Comparison of ENCODE assay signal across 9 cellular contexts in genomic region chr11:7688238-7688826, GRCh38. TPM values are rescaled to one million over a fixed set of nuclear protein-coding genes. Genes with fewer than 3 reads are reported as not detected.
A peak's percentile ranks its signal among the peaks of the same experiment; 100 is the strongest.
DNase-seq lines count a peak whose midpoint lies in the region; ATAC-seq, FAIRE-seq and TF ChIP-seq lines count a peak whose summit lies in the region.
"Had no signal": no experiment of that assay in that cellular context is flagged by ENCODE, and none has a peak within 500 bp of the region (broad histone marks: within the 10 kb centered on the region; RNA-seq: fewer than 3 reads in every experiment).

No MANE protein-coding gene starts in this region.

- intact Hi-C loops in activated CD4-positive, alpha-beta T cell treated with anti-CD3 and anti-CD28 coated beads for 36 hours (cut with DNase I, micrococcal nuclease), result loop anchor here (1.0 to 5.0 kb wide), 3 partner anchors 116 to 176 kb away; partner anchors contain the start of gene PPFIBP2 (in 2 of the 2)
- intact Hi-C loops in pancreas (cut with DNase I), result no loop called here

- CTCF ChIA-PET in activated CD4-positive, alpha-beta T cell treated with anti-CD3 and anti-CD28 coated beads for 36 hours (lab: Charles Lee), result interaction anchor here (0.7 to 1.7 kb wide), 10 partner anchors 9 to 597 kb away, joined by 3 to 5 read pairs (median 3); no protein-coding TSS in a partner anchor

- no peak overlapping the region for H3K27ac Mint-ChIP-seq in activated CD4-positive, alpha-beta T cell treated with anti-CD3 and anti-CD28 coated beads for 36 hours

- peak; percentile 44 for ATAC-seq in activated CD4-positive, alpha-beta T cell treated with anti-CD3 and anti-CD28 coated beads for 36 hours
- ATAC-seq in HG02571 (IDR thresholded peaks at IDR 0.05; ENCODE audit: unreplicated experiment) (peak; percentile 74), pancreas (peak in 3 of 4 donors; percentile 71 to 74 (median 71))

- H3K9ac ChIP-seq in OCI-LY1 (ENCODE audit: low read length), result no peak overlapping the region

- H3F3A ChIP-seq in OCI-LY1 (ENCODE audit: insufficient read depth, low read length), result no peaks in the 10 kb centered on the region

- FAIRE-seq in pancreas (lab: Jason Lieb, UNC), result no peak

- WGBS in pancreas, 2 donors, result 8 to 9% methylated on average over 4 of the region's 4 CpGs

- no peaks in the 10 kb centered on the region for H3K36me3 ChIP-seq in OCI-LY1 (ENCODE audit: insufficient read depth, low read length)
- H3K36me3 ChIP-seq in pancreas, result no peaks in the 10 kb centered on the region

- H3K4me1 ChIP-seq in OCI-LY1 (ENCODE audit: insufficient read depth, low read length, severe bottlenecking) (no peaks in the 10 kb centered on the region), pancreas (no peaks in the 10 kb centered on the region)

- H3K4me3 ChIP-seq in OCI-LY1 (ENCODE audit: low read depth, low read length, poor library complexity, severe bottlenecking) (no peak overlapping the region), epithelial cell of esophagus (ENCODE audit: low read length) (no peak overlapping the region), pancreas (no peak overlapping the region)
- H3K4me3 ChIP-seq: skin epidermis had no signal

- H3K9me3 ChIP-seq in OCI-LY1 (ENCODE audit: low read length), result no peaks in the 10 kb centered on the region
- H3K9me3 ChIP-seq in pancreas, result no peaks in the 10 kb centered on the region

- peaks cover 30% of the 10 kb centered on the region for H3K27me3 Mint-ChIP-seq in activated CD4-positive, alpha-beta T cell treated with anti-CD3 and anti-CD28 coated beads for 36 hours

- no peaks in the 10 kb centered on the region for H3K9me3 Mint-ChIP-seq in activated CD4-positive, alpha-beta T cell treated with anti-CD3 and anti-CD28 coated beads for 36 hours (ENCODE audit: low read depth)

- H3K27me3 ChIP-seq in OCI-LY1 (ENCODE audit: insufficient read depth, low read length) (no peaks in the 10 kb centered on the region), pancreas (no peaks in the 10 kb centered on the region)

- H3K4me2 ChIP-seq in OCI-LY1 (ENCODE audit: low read length), result no peak overlapping the region

- no peak overlapping the region for H3K4me3 Mint-ChIP-seq in activated CD4-positive, alpha-beta T cell treated with anti-CD3 and anti-CD28 coated beads for 36 hours

- no peaks in the 10 kb centered on the region for H3K9me2 ChIP-seq in OCI-LY1 (ENCODE audit: low read depth, low read length)

- no peaks in the 10 kb centered on the region for H4K20me1 ChIP-seq in OCI-LY1 (ENCODE audit: insufficient read depth, low read length)

- peak; percentile 38 for DNase-seq in activated CD4-positive, alpha-beta T cell treated with anti-CD3 and anti-CD28 coated beads for 36 hours
- DNase-seq in activated CD4-positive, alpha-beta T cell treated with anti-CD3 and anti-CD28 coated beads, Interleukin-2, amount 50 U/mL, for 1 hour, result no peak
- peak; percentile 45 for DNase-seq in epithelial cell of esophagus (ENCODE audit: low read depth)
- no peak for DNase-seq in pancreas
- no peak for DNase-seq in NCI-H2107 treated with DMSO at 0.1 percent for 48 hours (lab: John Stamatoyannopoulos, UW; ENCODE audit: unreplicated experiment)
- DNase-seq in NCI-H2107 (lab: John Stamatoyannopoulos, UW), result no peak

- no peaks in the 10 kb centered on the region for H3K36me3 Mint-ChIP-seq in activated CD4-positive, alpha-beta T cell treated with anti-CD3 and anti-CD28 coated beads for 36 hours (ENCODE audit: low read depth)

- H3K4me1 Mint-ChIP-seq in activated CD4-positive, alpha-beta T cell treated with anti-CD3 and anti-CD28 coated beads for 36 hours, result peaks cover 5% of the 10 kb centered on the region

- no peak overlapping the region for H2AFZ ChIP-seq in OCI-LY1 (ENCODE audit: low read length)

- POLR2A ChIA-PET in activated CD4-positive, alpha-beta T cell treated with anti-CD3 and anti-CD28 coated beads for 36 hours (lab: Charles Lee), result no interaction called here

- no peaks in the 10 kb centered on the region for H3K79me2 ChIP-seq in OCI-LY1 (ENCODE audit: insufficient read depth, low read length)

- no peak overlapping the region for H3K27ac ChIP-seq in OCI-LY1 (ENCODE audit: low read depth, low read length, poor library complexity, severe bottlenecking)
- no peak overlapping the region for H3K27ac ChIP-seq in pancreas
- H3K27ac ChIP-seq: skin epidermis had no signal

- TF ChIP-seq CTCF in OCI-LY1 (IDR thresholded peaks at IDR 0.05; ENCODE audit: low read length) (peak; percentile 81), epithelial cell of esophagus (IDR thresholded peaks at IDR 0.05; ENCODE audit: insufficient read depth, low read depth, low read length, missing control alignments) (peak; percentile 85), pancreas (IDR thresholded peaks at IDR 0.05) (peak; percentile 37 to 71 (median 60))

RNA-seq across cellular contexts. Expression of gene CYB5R2, which starts 15.0 kb away (rescaled TPM):
- 1 to 10 TPM; 6.6 to 8.2 TPM for total RNA-seq in activated CD4-positive, alpha-beta T cell treated with anti-CD3 and anti-CD28 coated beads for 36 hours
- 1 to 10 TPM; 1.4 to 3.5 (median 1.9) TPM for total RNA-seq in pancreas
- polyA plus RNA-seq in pancreas, result 1 to 10 TPM; 1.7 to 2.4 TPM

RNA-seq across cellular contexts. Expression of gene OVCH2, which starts 17.9 kb away (rescaled TPM):
- total RNA-seq in activated CD4-positive, alpha-beta T cell treated with anti-CD3 and anti-CD28 coated beads for 36 hours, result not detected
- under 1 TPM in 1 of 6 donors, not detected in 5; 0.28 TPM for total RNA-seq in pancreas
- under 1 TPM in 1 of 2 donors, not detected in 1; 0.05 TPM for polyA plus RNA-seq in pancreas

Comparison
In these comparisons a context has a peak if more than half of its experiments do, and no peak if none do; other contexts are left out.
1. DNase-seq: peak in activated CD4-positive, alpha-beta T cell treated with anti-CD3 and anti-CD28 coated beads for 36 hours (single experiment) and epithelial cell of esophagus (single experiment); none in activated CD4-positive, alpha-beta T cell treated with anti-CD3 and anti-CD28 coated beads, Interleukin-2, amount 50 U/mL, for 1 hour (single experiment), pancreas (0 of 6), NCI-H2107 treated with DMSO at 0.1 percent for 48 hours (single experiment) and NCI-H2107 (single experiment).
2. intact Hi-C loops: an anchor here in activated CD4-positive, alpha-beta T cell treated with anti-CD3 and anti-CD28 coated beads for 36 hours (1.0 to 5.0 kb wide); none called in pancreas.
3. Peak in every context shown above with its lines, with median percentiles within 50 percentile points of each other: ATAC-seq and CTCF ChIP-seq.